ENCODE assay signal across 8 cellular contexts in the genomic region with DNA sequence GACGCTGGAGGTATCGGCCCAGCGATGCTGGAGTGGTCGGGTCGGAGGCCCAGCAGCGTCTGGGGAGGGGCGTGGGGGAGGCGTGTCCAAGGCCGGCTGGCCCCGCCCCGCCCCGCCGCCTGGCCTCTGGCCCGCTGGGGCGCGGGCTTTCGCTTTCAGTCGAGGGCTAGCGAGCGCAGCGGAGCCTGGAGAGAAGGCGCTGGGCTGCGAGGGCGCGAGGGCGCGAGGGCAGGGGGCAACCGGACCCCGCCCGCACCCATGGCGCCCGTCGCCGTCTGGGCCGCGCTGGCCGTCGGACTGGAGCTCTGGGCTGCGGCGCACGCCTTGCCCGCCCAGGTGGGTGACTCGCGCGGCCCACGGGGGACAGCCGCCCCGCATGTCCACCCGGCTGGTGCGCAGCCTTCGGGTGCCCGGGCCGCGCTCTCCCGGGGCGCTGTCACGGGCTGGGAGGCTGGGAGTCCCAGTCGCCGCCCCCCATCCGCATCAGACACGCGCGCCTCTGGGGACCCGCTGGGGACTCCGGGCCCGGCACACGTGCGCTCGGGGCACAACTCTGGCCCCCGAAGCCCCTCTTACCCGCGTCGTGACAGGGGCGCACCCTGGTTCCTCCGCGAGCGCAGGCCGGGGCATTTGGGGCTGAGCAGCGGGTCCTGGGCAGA. TPM values are rescaled to one million over a fixed set of nuclear protein-coding genes. Genes with fewer than 3 reads are reported as not detected.
A peak's percentile ranks its signal among the peaks of the same experiment; 100 is the strongest.
DNase-seq lines count a peak whose midpoint lies in the region; ATAC-seq and TF ChIP-seq lines count a peak whose summit lies in the region.

A gene (plus strand): TSS at position 158 of the 659 bp plus-strand sequence. CDS start 101 bp downstream, at position 259.

- H3K79me2 ChIP-seq in OCI-LY7 (ENCODE audit: insufficient read depth, low read depth, low read length): no peaks in the 10 kb centered on the region

- peaks cover 4% of the 10 kb centered on the region for H3K9me3 Mint-ChIP-seq in activated T-helper 2 cell treated with anti-CD3 and anti-CD28 coated beads, Interferon-gamma antibody, Interleukin-2, Interleukin-4, amounts not matched to agents 10 μg/mL and 5 μg/mL and 100 μg/mL, durations not matched to agents 14 hours and 24 hours and 36 hours

- H3K4me1 Mint-ChIP-seq in activated T-helper 2 cell treated with anti-CD3 and anti-CD28 coated beads, Interferon-gamma antibody, Interleukin-2, Interleukin-4, amounts not matched to agents 10 μg/mL and 5 μg/mL and 100 μg/mL, durations not matched to agents 14 hours and 24 hours and 36 hours (ENCODE audit: low read depth): peaks cover 63% of the 10 kb centered on the region

- no peaks in the 10 kb centered on the region for H4K20me1 ChIP-seq in OCI-LY7 (ENCODE audit: insufficient read depth, low read length)

- H3K9me3 ChIP-seq in OCI-LY7 (ENCODE audit: low read length) (no peaks in the 10 kb centered on the region), upper lobe of right lung (no peaks in the 10 kb centered on the region)

- peaks cover 40% of the 10 kb centered on the region for H3K36me3 Mint-ChIP-seq in activated T-helper 2 cell treated with anti-CD3 and anti-CD28 coated beads, Interferon-gamma antibody, Interleukin-2, Interleukin-4, amounts not matched to agents 10 μg/mL and 5 μg/mL and 100 μg/mL, durations not matched to agents 14 hours and 24 hours and 36 hours (ENCODE audit: low read depth)

- H3K4me1 ChIP-seq in OCI-LY7 (ENCODE audit: insufficient read depth, low read length, poor library complexity, severe bottlenecking) (peaks cover 14% of the 10 kb centered on the region), upper lobe of right lung (peaks cover 41% of the 10 kb centered on the region)

- no peaks in the 10 kb centered on the region for H3K27me3 Mint-ChIP-seq in activated T-helper 2 cell treated with anti-CD3 and anti-CD28 coated beads, Interferon-gamma antibody, Interleukin-2, Interleukin-4, amounts not matched to agents 10 μg/mL and 5 μg/mL and 100 μg/mL, durations not matched to agents 14 hours and 24 hours and 36 hours (ENCODE audit: low read depth)

- POLR2A ChIA-PET in OCI-LY7 (lab: Charles Lee): no interaction called here

- ATAC-seq in GM21737 (IDR thresholded peaks at IDR 0.05; ENCODE audit: unreplicated experiment) (peak; percentile 51), omental fat pad (ENCODE audit: low FRiP score) (peak; percentile 74), upper lobe of right lung (peak; percentile 87)

- no peaks in the 10 kb centered on the region for H3K27me3 ChIP-seq in upper lobe of right lung

- BruUV-seq in OCI-LY7 (replicated peaks; lab: Mats Ljungman, UMichigan): no TSS peak

- H3K4me3 Mint-ChIP-seq in activated T-helper 2 cell treated with anti-CD3 and anti-CD28 coated beads, Interferon-gamma antibody, Interleukin-2, Interleukin-4, amounts not matched to agents 10 μg/mL and 5 μg/mL and 100 μg/mL, durations not matched to agents 14 hours and 24 hours and 36 hours (ENCODE audit: low read depth): peak within 1 kb of the TSS; percentile 100

- H3K4me2 ChIP-seq in OCI-LY7 (ENCODE audit: low read length): peak within 1 kb of the TSS; percentile 33; the same call in 1 of the 2 replicates

- no peak within 1 kb of the TSS for H3K27ac ChIP-seq in OCI-LY7 (ENCODE audit: low read depth, low read length, poor library complexity, severe bottlenecking)
- peak within 1 kb of the TSS; percentile 93 for H3K27ac ChIP-seq in upper lobe of right lung

- no peak for TF ChIP-seq CTCF in OCI-LY7 (conservative IDR thresholded peaks at IDR 0.05; ENCODE audit: low read length)
- no peak for TF ChIP-seq CTCF in fibroblast of villous mesenchyme (IDR thresholded peaks at IDR 0.05; ENCODE audit: insufficient read depth, low read depth, low read length)
- TF ChIP-seq CTCF in omental fat pad (IDR thresholded peaks at IDR 0.05): no peak
- no peak for TF ChIP-seq CTCF in upper lobe of right lung (IDR thresholded peaks at IDR 0.05)

- H3K36me3 ChIP-seq in OCI-LY7 (ENCODE audit: insufficient read depth, low read length) (no peaks in the 10 kb centered on the region), upper lobe of right lung (no peaks in the 10 kb centered on the region)

- no peaks in the 10 kb centered on the region for H3K9me2 ChIP-seq in OCI-LY7 (ENCODE audit: insufficient read depth, low read length)

- CTCF ChIA-PET in OCI-LY7 (lab: Charles Lee; ENCODE audit: unreplicated experiment): no interaction called here

- H3K4me3 ChIP-seq in OCI-LY7 (ENCODE audit: low read depth, low read length, poor library complexity, severe bottlenecking) (no peak within 1 kb of the TSS), fibroblast of villous mesenchyme (ENCODE audit: low read depth, low read length) (peak within 1 kb of the TSS; percentile 73), upper lobe of right lung (peak within 1 kb of the TSS; percentile 80)

- no peak within 1 kb of the TSS for H2AFZ ChIP-seq in OCI-LY7 (ENCODE audit: low read length)

- DNase-seq in ELR (ENCODE audit: low read depth) (peak; percentile 57), OCI-LY7 (ENCODE audit: low spot score) (no peak), fibroblast of villous mesenchyme (ENCODE audit: low read depth) (peak; percentile 60), omental fat pad (ENCODE audit: low spot score) (no peak), upper lobe of right lung (peak; percentile 88), NCI-H1092 (lab: John Stamatoyannopoulos, UW) (no peak)
- DNase-seq in activated T-helper 2 cell treated with anti-CD3 and anti-CD28 coated beads, Interferon-gamma antibody, Interleukin-2, Interleukin-4, amounts not matched to agents 10 μg/mL and 5 μg/mL and 100 μg/mL, durations not matched to agents 14 hours and 24 hours and 36 hours (ENCODE audit: low spot score): peak; percentile 73

- H3K27ac Mint-ChIP-seq in activated T-helper 2 cell treated with anti-CD3 and anti-CD28 coated beads, Interferon-gamma antibody, Interleukin-2, Interleukin-4, amounts not matched to agents 10 μg/mL and 5 μg/mL and 100 μg/mL, durations not matched to agents 14 hours and 24 hours and 36 hours: peak within 1 kb of the TSS; percentile 97

- intact Hi-C loops in OCI-LY7 (cut with micrococcal nuclease; ENCODE audit: unreplicated experiment): no loop called here
- intact Hi-C loops in activated T-helper 2 cell treated with anti-CD3 and anti-CD28 coated beads, Interferon-gamma antibody, Interleukin-2, Interleukin-4, amounts not matched to agents 10 μg/mL and 5 μg/mL and 100 μg/mL, durations not matched to agents 14 hours and 24 hours and 36 hours (cut with micrococcal nuclease): no loop called here
- intact Hi-C loops in upper lobe of right lung (cut with DNase I): no loop called here

RNA-seq across cellular contexts. Expression of the gene that starts here (rescaled TPM):
- total RNA-seq in OCI-LY7 (2014; rRNA removed; shearing (Covaris generic)): not detected in 2 replicates
- total RNA-seq in OCI-LY7 (2022): not detected in 2 replicates
- 150 and 153 TPM in 2 replicates for total RNA-seq in activated T-helper 2 cell treated with anti-CD3 and anti-CD28 coated beads, Interferon-gamma antibody, Interleukin-2, Interleukin-4, amounts not matched to agents 10 μg/mL and 5 μg/mL and 100 μg/mL, durations not matched to agents 14 hours and 24 hours and 36 hours
- total RNA-seq in fibroblast of villous mesenchyme: 8.7 and 25.9 TPM in 2 replicates
- 100 to 1,000 TPM in 2 of 4 donors, 10 to 100 TPM in 2; 34.0 to 122 (median 84.5) TPM for total RNA-seq in omental fat pad
- total RNA-seq in upper lobe of right lung: 62.4 TPM

Comparison
In these comparisons a context has a peak if more than half of its experiments do, and no peak if none do; other contexts are left out.
1. DNase-seq: peak in ELR (single experiment), activated T-helper 2 cell treated with anti-CD3 and anti-CD28 coated beads, Interferon-gamma antibody, Interleukin-2, Interleukin-4, amounts not matched to agents 10 μg/mL and 5 μg/mL and 100 μg/mL, durations not matched to agents 14 hours and 24 hours and 36 hours (single experiment), fibroblast of villous mesenchyme (single experiment) and upper lobe of right lung (single experiment); none in OCI-LY7 (single experiment), omental fat pad (single experiment) and NCI-H1092 (single experiment).
2. Peak in every context shown above with its lines, with median percentiles within 50 percentile points of each other: ATAC-seq.